30 cellular contexts compared by ENCODE assay signal in the genomic region with DNA sequence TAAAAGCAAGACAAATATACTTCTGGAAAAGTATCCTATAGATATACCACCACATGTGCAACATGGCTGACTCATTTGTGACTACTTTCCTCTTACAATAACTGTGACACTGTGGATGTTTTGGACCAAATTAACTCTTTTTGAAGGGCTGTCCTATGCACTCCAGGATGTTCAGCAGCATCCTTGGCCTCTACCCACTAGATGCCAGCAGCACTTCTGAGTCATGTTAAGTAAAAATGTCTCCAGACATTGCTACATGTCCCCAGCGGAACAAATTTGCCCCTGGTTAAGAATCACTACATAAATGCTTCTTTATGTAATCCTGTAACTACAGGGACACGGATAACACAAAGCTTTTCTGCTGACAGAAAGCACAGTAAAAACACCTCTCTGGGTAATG.
"Had no signal": no experiment of that assay in that cellular context is flagged by ENCODE, and none has a peak within 500 bp of the region (broad histone marks: within the 10 kb centered on the region; RNA-seq: fewer than 3 reads in every experiment).

No MANE protein-coding gene starts in this region.

- H3K27ac ChIP-seq: epithelial cell of prostate, esophagus squamous epithelium, neutrophil, ovary, psoas muscle, sigmoid colon, upper lobe of left lung had no signal

- H3K9me3 ChIP-seq: mucosa of descending colon, neutrophil, ovary, psoas muscle, sigmoid colon, upper lobe of left lung had no signal

- H3K4me1 ChIP-seq: upper lobe of left lung had no signal

- ATAC-seq: activated CD8-positive, alpha-beta memory T cell treated with anti-CD3 and anti-CD28 coated beads, Interleukin-2, amount 10 ng/mL, durations not matched to agents 7 days and 5 days; activated CD8-positive, alpha-beta T cell treated with anti-CD3 and anti-CD28 coated beads, Interleukin-2, amount 10 ng/mL, durations not matched to agents 7 days and 5 days; activated naive CD8-positive, alpha-beta T cell treated with anti-CD3 and anti-CD28 coated beads, Interleukin-2, amount 50 U/mL, for 24 hours; left cardiac atrium; left ventricle myocardium superior; mucosa of descending colon; psoas muscle; stimulated activated memory B cell treated with anti-CD40 and anti-IgM and Interleukin-4, amounts not matched to agents 10 μg/mL and 1 μg/mL and 100 μg/mL, for 72 hours; stimulated activated naive CD8-positive, alpha-beta T cell treated with anti-CD3 and anti-CD28 coated beads, Interleukin-15, amount 100 ng/mL, for 72 hours; T-helper 17 cell; WTC11 had no signal

- H3K27me3 ChIP-seq: esophagus squamous epithelium, neutrophil, ovary, sigmoid colon, upper lobe of left lung had no signal

- FAIRE-seq: bronchial epithelial cell, keratinocyte had no signal

- DNase-seq: activated CD4-positive, alpha-beta T cell treated with anti-CD3 and anti-CD28 coated beads for 1 hour; activated CD8-positive, alpha-beta memory T cell treated with anti-CD3 and anti-CD28 coated beads, Interleukin-2, amount 10 ng/mL, durations not matched to agents 7 days and 5 days; activated CD8-positive, alpha-beta T cell treated with anti-CD3 and anti-CD28 coated beads, Interleukin-2, amount 10 ng/mL, durations not matched to agents 7 days and 5 days; activated naive CD8-positive, alpha-beta T cell treated with anti-CD3 and anti-CD28 coated beads, Interleukin-2, amount 50 U/mL, for 24 hours; activated T-cell treated with anti-CD3 and anti-CD28 coated beads, Interleukin-2, amount 50 U/mL, for 48 hours; esophagus squamous epithelium; head of caudate nucleus; hippocampal formation; left cardiac atrium; left ventricle myocardium superior; mucosa of descending colon; nephron progenitor cell; ovary; psoas muscle; sigmoid colon; stimulated activated CD4-positive, alpha-beta T cell treated with anti-CD3 and anti-CD28 coated beads, Interleukin-1b, Interleukin-23, amount 100 ng/mL, for 48 hours; stimulated activated CD4-positive, alpha-beta T cell treated with anti-CD3 and anti-CD28 coated beads, Interleukin-4, amount 100 ng/mL, for 4 hours; stimulated activated CD8-positive, alpha-beta memory T cell treated with anti-CD3 and anti-CD28 coated beads, Interleukin-4, amount 100 ng/mL, for 48 hours; stimulated activated naive CD8-positive, alpha-beta T cell treated with anti-CD3 and anti-CD28 coated beads, Interleukin-15, amount 100 ng/mL, for 72 hours; substantia nigra; T-helper 17 cell; T1000; upper lobe of left lung had no signal

- H3K36me3 ChIP-seq: ovary had no signal

- H3K4me2 ChIP-seq: smooth muscle cell had no signal

- H3K4me3 ChIP-seq: esophagus squamous epithelium, mucosa of descending colon, ovary, psoas muscle, sigmoid colon, smooth muscle cell, upper lobe of left lung had no signal
